16 cellular contexts compared by ENCODE assay signal in the genomic region with DNA sequence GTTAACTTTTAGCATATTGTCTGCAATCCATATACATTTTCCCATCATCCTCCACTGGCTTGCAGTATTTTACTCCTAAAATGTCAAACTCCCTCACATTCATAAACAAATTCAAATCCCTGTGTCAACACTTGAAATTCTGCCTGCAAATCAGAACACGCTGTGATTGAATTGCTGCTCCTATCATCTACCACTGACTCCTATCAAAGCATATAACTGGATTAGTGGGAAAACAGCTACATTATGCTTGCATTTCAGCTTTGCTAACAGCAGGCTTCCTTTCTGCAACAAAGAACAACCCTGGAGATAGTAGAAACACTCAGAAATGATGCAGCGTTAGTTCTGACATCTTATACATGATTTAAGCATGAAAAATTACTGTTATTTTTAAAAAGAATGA.
DNase-seq lines count a peak whose midpoint lies in the region; ATAC-seq, FAIRE-seq and TF ChIP-seq lines count a peak whose summit lies in the region.
"Had no signal": no experiment of that assay in that cellular context is flagged by ENCODE, and none has a peak within 500 bp of the region (broad histone marks: within the 10 kb centered on the region; RNA-seq: fewer than 3 reads in every experiment).

No MANE protein-coding gene starts in this region.

- intact Hi-C loops in head of caudate nucleus (cut with DNase I) = no loop called here

- no peak overlapping the region for H2BK120ac ChIP-seq in mesenchymal stem cell (ENCODE audit: low read depth, low read length)

- no peaks in the 10 kb centered on the region for H3K36me3 Mint-ChIP-seq in activated T-cell treated with anti-CD3 and anti-CD28 coated beads, Interleukin-2, amount 50 U/mL, for 72 hours (ENCODE audit: insufficient read depth in 2 of 2)
- H3K36me3 Mint-ChIP-seq: activated naive CD4-positive, alpha-beta T cell treated with anti-CD3 and anti-CD28 coated beads, Interleukin-2, amount 10 ng/mL, durations not matched to agents 7 days and 5 days; T-cell had no signal

- no peaks in the 10 kb centered on the region for H3K79me1 ChIP-seq in mesenchymal stem cell (replicated peaks; ENCODE audit: low read length, poor library complexity, severe bottlenecking)

- TF ChIP-seq RAD21 in A549 (conservative IDR thresholded peaks at IDR 0.05 in 1 of 2, IDR thresholded peaks at IDR 0.05 in 1 of 2) = no peak

- H3K27me3 Mint-ChIP-seq in activated T-cell treated with anti-CD3 and anti-CD28 coated beads, Interleukin-2, amount 50 U/mL, for 72 hours (ENCODE audit: low read depth) = no peaks in the 10 kb centered on the region
- H3K27me3 Mint-ChIP-seq: activated naive CD4-positive, alpha-beta T cell treated with anti-CD3 and anti-CD28 coated beads, Interleukin-2, amount 10 ng/mL, durations not matched to agents 7 days and 5 days; T-cell had no signal

- peak in 1 of 2 experiments; percentile 56 for DNase-seq in A549 (ENCODE audit: low read depth in 1 of 2, low spot score in 1 of 2)
- DNase-seq in SHP77 (lab: John Stamatoyannopoulos, UW) = peak; percentile 36 to 43
- DNase-seq in mesenchymal stem cell = peak; percentile 26
- DNase-seq in head of caudate nucleus = no peak
- DNase-seq in activated T-cell treated with anti-CD3 and anti-CD28 coated beads, Interleukin-2, amount 50 U/mL, for 72 hours = no peak
- DNase-seq in GM19238 (ENCODE audit: insufficient read length, low spot score) = no peak
- no peak for DNase-seq in amniotic stem cell (lab: John Stamatoyannopoulos, UW)
- DNase-seq: activated CD4-positive, alpha-beta T cell treated with anti-CD3 and anti-CD28 coated beads, Interleukin-2, amount 50 U/mL, for 4 hours; activated naive CD4-positive, alpha-beta T cell treated with anti-CD3 and anti-CD28 coated beads, Interleukin-2, amount 10 ng/mL, durations not matched to agents 7 days and 5 days; COR-L47; left lung; T-cell had no signal

- no peak overlapping the region for H2BK12ac ChIP-seq in mesenchymal stem cell (ENCODE audit: low read length in 2 of 2)

- no peak overlapping the region for H3K27ac Mint-ChIP-seq in activated T-cell treated with anti-CD3 and anti-CD28 coated beads, Interleukin-2, amount 50 U/mL, for 72 hours
- H3K27ac Mint-ChIP-seq: activated naive CD4-positive, alpha-beta T cell treated with anti-CD3 and anti-CD28 coated beads, Interleukin-2, amount 10 ng/mL, durations not matched to agents 7 days and 5 days; T-cell had no signal

- H4K91ac ChIP-seq in mesenchymal stem cell (ENCODE audit: low read length) = no peak overlapping the region

- H3K27ac ChIP-seq in A549 = peak overlapping the region; percentile 85 to 94
- H3K27ac ChIP-seq in HEK293 (ENCODE audit: extremely low read depth, low read depth, low read length) = no peak overlapping the region
- no peak overlapping the region for H3K27ac ChIP-seq in mesenchymal stem cell (ENCODE audit: low read length, poor library complexity, severe bottlenecking)
- H3K27ac ChIP-seq: HL-60, left lung had no signal

- no peak overlapping the region for H3K14ac ChIP-seq in mesenchymal stem cell (ENCODE audit: low read length in 2 of 2)

- H3K9me3 ChIP-seq in A549 (no peaks in the 10 kb centered on the region), HEK293 (ENCODE audit: control insufficient read depth, insufficient read depth, low read depth, low read length) (no peaks in the 10 kb centered on the region), mesenchymal stem cell (ENCODE audit: control insufficient read depth, low read length) (no peaks in the 10 kb centered on the region)
- H3K9me3 ChIP-seq: left lung had no signal

- CTCF ChIA-PET in A549 (lab: Yijun Ruan, JAX) = interaction anchor here (0.7 to 1.4 kb wide), 2 partner anchors 29 to 170 kb away, joined by 3 read pairs; no protein-coding TSS in a partner anchor
- CTCF ChIA-PET in HEK293 (lab: Yijun Ruan, JAX) = interaction anchor here (0.7 to 1.5 kb wide), 3 partner anchors 432 to 678 kb away, joined by 3 to 4 read pairs (median 3); no protein-coding TSS in a partner anchor

- H3K4me1 ChIP-seq in A549 (peaks cover 52% of the 10 kb centered on the region), HEK293 (ENCODE audit: control insufficient read depth, insufficient read depth, low read length) (peaks cover 31% of the 10 kb centered on the region), mesenchymal stem cell (ENCODE audit: control insufficient read depth, insufficient read depth, low read depth, low read length) (peaks cover 4% of the 10 kb centered on the region)
- H3K4me1 ChIP-seq: left lung had no signal

- POLR2A ChIA-PET in A549 (lab: Yijun Ruan, JAX) (no interaction called here), HEK293 (lab: Yijun Ruan, JAX) (no interaction called here)

- no peaks in the 10 kb centered on the region for H3K27me3 ChIP-seq in mesenchymal stem cell (ENCODE audit: control insufficient read depth in 1 of 2, insufficient read depth in 1 of 2, low read length in 2 of 2)
- H3K27me3 ChIP-seq: left lung had no signal

- 29% methylated on average over 2 of the region's 2 CpGs for WGBS in A549 (ENCODE audit: missing lambda C conversion rate)
- WGBS in mesenchymal stem cell = 29% methylated on average over 1 of the region's 2 CpGs

- no peak overlapping the region for H3K23ac ChIP-seq in mesenchymal stem cell (ENCODE audit: low read length in 2 of 2)

- H3K9me3 Mint-ChIP-seq in activated T-cell treated with anti-CD3 and anti-CD28 coated beads, Interleukin-2, amount 50 U/mL, for 72 hours = no peaks in the 10 kb centered on the region

- H3K4ac ChIP-seq in mesenchymal stem cell (ENCODE audit: low read depth in 1 of 2, low read length in 2 of 2) = no peak overlapping the region

- no peaks in the 10 kb centered on the region for H3K36me3 ChIP-seq in HEK293 (ENCODE audit: control insufficient read depth in 2 of 2, insufficient read depth in 1 of 2, low read length in 2 of 2)
- no peaks in the 10 kb centered on the region for H3K36me3 ChIP-seq in mesenchymal stem cell (ENCODE audit: control insufficient read depth in 1 of 2, insufficient read depth in 2 of 2, low read depth in 1 of 2, low read length in 2 of 2)
- H3K36me3 ChIP-seq: left lung had no signal

- H3K4me3 ChIP-seq in A549 (no peak overlapping the region), HEK293 (ENCODE audit: low read depth, low read length) (no peak overlapping the region), mesenchymal stem cell (ENCODE audit: insufficient read depth in 1 of 2, low read depth in 1 of 2, low read length in 2 of 2) (no peak overlapping the region)
- H3K4me3 ChIP-seq: GM12878, K562, left lung had no signal

- TF ChIP-seq POLR2A in A549 (IDR thresholded peaks at IDR 0.05; ENCODE audit: low read length) = no peak

- no peak overlapping the region for H2BK15ac ChIP-seq in mesenchymal stem cell (ENCODE audit: low read depth, poor library complexity, severe bottlenecking)

- no peak overlapping the region for H2BK5ac ChIP-seq in mesenchymal stem cell (ENCODE audit: low read depth, low read length, poor library complexity, severe bottlenecking)

- H3K4me1 Mint-ChIP-seq in activated T-cell treated with anti-CD3 and anti-CD28 coated beads, Interleukin-2, amount 50 U/mL, for 72 hours (ENCODE audit: low read depth) = no peaks in the 10 kb centered on the region
- H3K4me1 Mint-ChIP-seq: activated naive CD4-positive, alpha-beta T cell treated with anti-CD3 and anti-CD28 coated beads, Interleukin-2, amount 10 ng/mL, durations not matched to agents 7 days and 5 days; T-cell had no signal

- TF ChIP-seq EP300 in A549 (IDR thresholded peaks at IDR 0.05) = no peak

- no peak overlapping the region for H3K18ac ChIP-seq in mesenchymal stem cell (ENCODE audit: low read depth in 1 of 2, low read length in 2 of 2)

- H3K4me2 ChIP-seq in A549 (peak overlapping the region; percentile 89), mesenchymal stem cell (ENCODE audit: low read length, poor library complexity, severe bottlenecking) (no peak overlapping the region)

- H2AFZ ChIP-seq in mesenchymal stem cell (ENCODE audit: low read depth, low read length) = no peak overlapping the region

- ATAC-seq in A549 = no peak
- no peak for ATAC-seq in activated T-cell treated with anti-CD3 and anti-CD28 coated beads, Interleukin-2, amount 50 U/mL, for 72 hours (replicated peaks in 1 of 2)
- ATAC-seq: GM12878, K562, left lung, T-cell had no signal

- H3K9ac ChIP-seq in mesenchymal stem cell (ENCODE audit: low read length) = no peak overlapping the region

- no peak overlapping the region for H4K8ac ChIP-seq in mesenchymal stem cell (ENCODE audit: low read length)

- TF ChIP-seq CTCF in A549 (IDR thresholded peaks at IDR 0.05) (no peak), HEK293 (tag by site-specific recombination; IDR thresholded peaks at IDR 0.05) (no peak)

- FAIRE-seq in A549 (lab: Jason Lieb, UNC) = no peak
- FAIRE-seq: GM12878, K562 had no signal

- H2AK5ac ChIP-seq in mesenchymal stem cell (ENCODE audit: low read length, severe bottlenecking) = no peak overlapping the region

- no peak overlapping the region for H3K4me3 Mint-ChIP-seq in activated T-cell treated with anti-CD3 and anti-CD28 coated beads, Interleukin-2, amount 50 U/mL, for 72 hours
- H3K4me3 Mint-ChIP-seq: activated naive CD4-positive, alpha-beta T cell treated with anti-CD3 and anti-CD28 coated beads, Interleukin-2, amount 10 ng/mL, durations not matched to agents 7 days and 5 days; T-cell had no signal

TF ChIP-seq in A549, 52 proteins besides CTCF, POLR2A, EP300 and RAD21 (continues in another document):
- TF ChIP-seq ZSCAN20 (CRISPR knock-in tag; IDR thresholded peaks at IDR 0.05) = no peak
- TF ChIP-seq, protein P1, sequence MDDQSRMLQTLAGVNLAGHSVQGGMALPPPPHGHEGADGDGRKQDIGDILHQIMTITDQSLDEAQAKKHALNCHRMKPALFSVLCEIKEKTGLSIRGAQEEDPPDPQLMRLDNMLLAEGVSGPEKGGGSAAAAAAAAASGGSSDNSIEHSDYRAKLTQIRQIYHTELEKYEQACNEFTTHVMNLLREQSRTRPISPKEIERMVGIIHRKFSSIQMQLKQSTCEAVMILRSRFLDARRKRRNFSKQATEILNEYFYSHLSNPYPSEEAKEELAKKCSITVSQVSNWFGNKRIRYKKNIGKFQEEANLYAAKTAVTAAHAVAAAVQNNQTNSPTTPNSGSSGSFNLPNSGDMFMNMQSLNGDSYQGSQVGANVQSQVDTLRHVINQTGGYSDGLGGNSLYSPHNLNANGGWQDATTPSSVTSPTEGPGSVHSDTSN (IDR thresholded peaks at IDR 0.05) = no peak
- TF ChIP-seq NPAS2 (CRISPR knock-in tag; IDR thresholded peaks at IDR 0.05; ENCODE audit: borderline replicate concordance) = no peak

Comparison
In these comparisons a context has a peak if more than half of its experiments do, and no peak if none do; other contexts are left out.
1. DNase-seq: peak in SHP77 (2 of 2) and mesenchymal stem cell (single experiment); none in head of caudate nucleus (0 of 42), activated T-cell treated with anti-CD3 and anti-CD28 coated beads, Interleukin-2, amount 50 U/mL, for 72 hours (0 of 2), GM19238 (single experiment) and amniotic stem cell (single experiment).
2. H3K27ac ChIP-seq: peak in A549 (2 of 2); none in HEK293 (single experiment) and mesenchymal stem cell (single experiment).